ENCODE assay signal across 1 cellular context in genomic region chr2:200736646-200737274, GRCh38.
TF ChIP-seq lines count a peak whose summit lies in the region.

No MANE protein-coding gene starts in this region.

TF ChIP-seq in H1, 55 proteins besides CTCF, POLR2A, EP300 and RAD21:
- TF ChIP-seq SP1 (IDR thresholded peaks at IDR 0.05; ENCODE audit: low read depth, low read length): peak; percentile 75; the same call in 1 of the 2 replicates
- no peak for TF ChIP-seq EGR1 (IDR thresholded peaks at IDR 0.05; ENCODE audit: borderline replicate concordance, low read depth, low read length)
- TF ChIP-seq RNF2 (IDR thresholded peaks at IDR 0.05; ENCODE audit: borderline replicate concordance, low read depth, low read length, missing control alignments, poor library complexity, severe bottlenecking): no peak
- TF ChIP-seq ASH2L (IDR thresholded peaks at IDR 0.05; ENCODE audit: low read length): peak; percentile 54
- peak; percentile 73; the same call in 1 of the 2 replicates for TF ChIP-seq TEAD4 (IDR thresholded peaks at IDR 0.05; ENCODE audit: low read depth, low read length)
- peak; percentile 46 for TF ChIP-seq NANOG (IDR thresholded peaks at IDR 0.05; ENCODE audit: insufficient read depth, low read depth, low read length, poor library complexity, severe bottlenecking)
- peak; percentile 57; the same call in 1 of the 2 replicates for TF ChIP-seq RBBP5 (IDR thresholded peaks at IDR 0.05; ENCODE audit: borderline replicate concordance, low read depth, low read length)
- no peak for TF ChIP-seq TBP (IDR thresholded peaks at IDR 0.05; ENCODE audit: low read depth, low read length)
